In the genomic region with DNA sequence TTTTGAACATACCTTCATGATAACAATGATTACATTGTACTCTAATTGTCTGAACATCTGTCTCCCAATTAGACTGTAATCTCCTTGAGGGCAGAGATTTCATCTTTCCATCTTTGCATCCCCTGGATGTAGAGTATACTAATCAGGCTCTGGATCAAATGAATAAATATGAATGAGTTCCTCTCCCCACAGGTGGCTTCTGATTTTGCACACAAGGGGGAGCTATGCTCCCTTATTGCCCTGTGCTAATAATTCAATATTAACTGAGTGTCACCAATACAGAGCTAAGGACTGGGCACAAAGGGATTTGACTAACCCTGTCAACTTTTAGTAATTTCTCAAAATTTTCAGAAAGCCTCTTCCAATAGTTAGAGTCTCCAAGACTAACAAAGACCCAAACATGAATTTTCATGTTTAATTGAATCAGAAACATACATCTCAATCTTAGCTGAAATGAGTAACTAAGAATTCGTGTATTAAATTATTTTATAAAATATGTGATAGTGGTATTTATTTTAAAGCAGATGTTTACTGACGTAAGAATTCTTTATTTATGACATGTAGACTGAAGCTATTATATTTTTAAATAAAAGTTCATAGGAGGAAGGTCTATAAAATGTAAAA, we compare ENCODE assay signal across 8 cellular contexts. TPM values are rescaled to one million over a fixed set of nuclear protein-coding genes. Genes with fewer than 3 reads are reported as not detected.
A peak's percentile ranks its signal among the peaks of the same experiment; 100 is the strongest.
DNase-seq lines count a peak whose midpoint lies in the region; ATAC-seq and TF ChIP-seq lines count a peak whose summit lies in the region.

No MANE protein-coding gene starts in this region.

- TF ChIP-seq CTCF in C4-2B (conservative IDR thresholded peaks at IDR 0.05) (peak; percentile 93), GM12872 (IDR thresholded peaks at IDR 0.05; ENCODE audit: insufficient read depth, low read depth, low read length) (peak; percentile 58), retinal pigment epithelial cell (conservative IDR thresholded peaks at IDR 0.05; ENCODE audit: low read depth, low read length) (peak; percentile 85)

- no peak for ATAC-seq in HG03139 (IDR thresholded peaks at IDR 0.05; ENCODE audit: unreplicated experiment)
- no peak for ATAC-seq in aorta (ENCODE audit: low FRiP score)

- H3K27me3 ChIP-seq in aorta (ENCODE audit: control insufficient read depth in 1 of 2, insufficient read depth in 2 of 2, low read length in 1 of 2): no peaks in the 10 kb centered on the region

- H3K27ac ChIP-seq in C4-2B (no peak overlapping the region), aorta (ENCODE audit: low read depth in 1 of 2, low read length in 2 of 2) (no peak overlapping the region)

- 46 to 53% methylated on average over 2 of the region's 2 CpGs for WGBS in aorta, 2 donors

- DNase-seq in RPMI8226: peak; percentile 53
- peak; percentile 41 to 48 for DNase-seq in dermis microvascular lymphatic vessel endothelial cell (ENCODE audit: low read depth in 2 of 2)
- no peak for DNase-seq in retinal pigment epithelial cell (ENCODE audit: low read depth)
- no peak for DNase-seq in foreskin melanocyte
- DNase-seq in aorta: no peak

- no peaks in the 10 kb centered on the region for H3K36me3 ChIP-seq in aorta (ENCODE audit: control insufficient read depth in 1 of 2, insufficient read depth in 2 of 2, low read length in 1 of 2)

- intact Hi-C loops in aorta (cut with DNase I): no loop called here

- H3K4me1 ChIP-seq in aorta (ENCODE audit: control insufficient read depth in 1 of 2, insufficient read depth in 2 of 2, low read length in 2 of 2): no peaks in the 10 kb centered on the region

- H3K9me3 ChIP-seq in aorta (ENCODE audit: control insufficient read depth, low read length): no peaks in the 10 kb centered on the region

- no peak overlapping the region for H3K4me3 ChIP-seq in retinal pigment epithelial cell (ENCODE audit: low read length)
- H3K4me3 ChIP-seq in aorta (ENCODE audit: low read length in 2 of 2): no peak overlapping the region

RNA-seq across cellular contexts. Expression of a gene that starts 3.0 kb away (rescaled TPM):
- not detected in 2 replicates for total RNA-seq in dermis microvascular lymphatic vessel endothelial cell
- 1 to 10 TPM in 1 of 2 donors, under 1 TPM in 1; 0.23 to 4.9 TPM for total RNA-seq in aorta
- under 1 TPM; 0.38 to 0.43 TPM for polyA plus RNA-seq in aorta

RNA-seq across cellular contexts. Expression of a gene that starts 3.1 kb away (rescaled TPM):
- total RNA-seq in dermis microvascular lymphatic vessel endothelial cell: not detected in 2 replicates
- total RNA-seq in aorta: 1 to 10 TPM in 1 of 2 donors, under 1 TPM in 1; 0.71 to 4.5 TPM
- under 1 TPM; 0.13 to 0.46 TPM for polyA plus RNA-seq in aorta

RNA-seq across cellular contexts. Expression of a gene that starts 12.5 kb away (rescaled TPM):
- total RNA-seq in dermis microvascular lymphatic vessel endothelial cell (not detected in 2 replicates), aorta (not detected)
- polyA plus RNA-seq in aorta: under 1 TPM in 1 of 2 donors, not detected in 1; 0.13 TPM

RNA-seq across cellular contexts. Expression of a gene that starts 12.7 kb away (rescaled TPM):
- total RNA-seq in dermis microvascular lymphatic vessel endothelial cell (not detected in 2 replicates), aorta (1 to 10 TPM in 1 of 2 donors, under 1 TPM in 1; 0.65 to 2.6 TPM)
- polyA plus RNA-seq in aorta: under 1 TPM; 0.03 to 0.13 TPM

Comparison
In these comparisons a context has a peak if more than half of its experiments do, and no peak if none do; other contexts are left out.
1. DNase-seq: peak in RPMI8226 (single experiment) and dermis microvascular lymphatic vessel endothelial cell (2 of 2); none in retinal pigment epithelial cell (single experiment), foreskin melanocyte (single experiment) and aorta (0 of 2).
2. Peak in every context shown above with its lines, with median percentiles within 50 percentile points of each other: CTCF ChIP-seq.